In the genomic region with DNA sequence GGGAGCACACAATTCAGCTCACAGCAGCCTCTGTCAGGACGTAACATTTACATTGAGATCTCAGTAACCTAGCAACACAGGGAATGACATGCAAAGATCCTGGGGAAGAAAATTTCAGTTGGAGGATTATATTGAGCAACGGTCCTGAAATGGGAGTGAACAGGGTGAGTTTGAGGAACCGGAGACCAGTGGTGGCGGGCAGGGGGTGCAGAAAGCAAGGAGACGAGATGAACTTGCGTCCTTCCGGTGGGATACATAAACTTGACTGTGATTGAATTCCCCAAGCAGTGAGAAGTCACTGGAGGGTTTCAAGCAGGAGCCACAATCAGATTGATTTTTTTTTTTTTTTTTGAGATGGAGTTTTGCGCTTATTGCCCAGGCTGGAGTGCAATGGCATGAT, we compare ENCODE assay signal across 26 cellular contexts. TPM values are rescaled to one million over a fixed set of nuclear protein-coding genes. Genes with fewer than 3 reads are reported as not detected.
DNase-seq lines count a peak whose midpoint lies in the region; ATAC-seq and TF ChIP-seq lines count a peak whose summit lies in the region.
"Had no signal": no experiment of that assay in that cellular context is flagged by ENCODE, and none has a peak within 500 bp of the region (broad histone marks: within the 10 kb centered on the region; RNA-seq: fewer than 3 reads in every experiment).

No MANE protein-coding gene starts in this region.

- ATAC-seq in GM21723 (IDR thresholded peaks at IDR 0.05; ENCODE audit: unreplicated experiment) (no peak), gastroesophageal sphincter (no peak)
- ATAC-seq: GM12878 had no signal

- H3K56ac ChIP-seq in H9 (ENCODE audit: insufficient read length, low read depth, low read length), result no peak overlapping the region

- no peak overlapping the region for H4K5ac ChIP-seq in H9 (ENCODE audit: insufficient read length, low read depth, low read length)

- no peaks in the 10 kb centered on the region for H3K23me2 ChIP-seq in H9 (ENCODE audit: insufficient read length, low read depth, low read length, poor library complexity, severe bottlenecking)

- H3K4me3 ChIP-seq in gastroesophageal sphincter, result no peak overlapping the region
- H3K4me3 ChIP-seq: BLaER1, GM12878 had no signal

- H2BK5ac ChIP-seq in H9 (ENCODE audit: insufficient read length, low read length), result no peak overlapping the region

- no peak overlapping the region for H3K4me2 ChIP-seq in H9 (ENCODE audit: insufficient read depth, insufficient read length, low read length)
- H3K4me2 ChIP-seq: BLaER1 had no signal

- no peaks in the 10 kb centered on the region for H3K79me2 ChIP-seq in H9 (ENCODE audit: insufficient read depth, low read length)

- no peak for TF ChIP-seq CTCF in H9 (conservative IDR thresholded peaks at IDR 0.05)
- TF ChIP-seq CTCF in neural crest cell (conservative IDR thresholded peaks at IDR 0.05), result no peak
- TF ChIP-seq CTCF in gastroesophageal sphincter (IDR thresholded peaks at IDR 0.05), result no peak

- H3K36me3 Mint-ChIP-seq in H9 (ENCODE audit: insufficient read depth in 1 of 3, low read depth in 3 of 3), result no peaks in the 10 kb centered on the region
- no peaks in the 10 kb centered on the region for H3K36me3 Mint-ChIP-seq in neural crest cell (ENCODE audit: low read depth)
- H3K36me3 Mint-ChIP-seq: CD14-positive monocyte; CD4-positive, alpha-beta memory T cell; CD4-positive, CD25-positive, alpha-beta regulatory T cell; CD8-positive, alpha-beta memory T cell had no signal

- no peak overlapping the region for H3K9ac ChIP-seq in H9 (ENCODE audit: extremely low read depth, insufficient read length, low read length)
- H3K9ac ChIP-seq: BLaER1 had no signal

- H3K4me1 Mint-ChIP-seq in H9 (no peaks in the 10 kb centered on the region), neural crest cell (no peaks in the 10 kb centered on the region)
- H3K4me1 Mint-ChIP-seq: CD14-positive monocyte; CD4-positive, alpha-beta memory T cell; CD4-positive, CD25-positive, alpha-beta regulatory T cell; CD8-positive, alpha-beta memory T cell had no signal

- no peak overlapping the region for H3K4ac ChIP-seq in H9 (ENCODE audit: low read depth, low read length)

- no peak overlapping the region for H3K23ac ChIP-seq in H9 (ENCODE audit: insufficient read length, low read depth, low read length)

- H2BK120ac ChIP-seq in H9 (ENCODE audit: low read depth, low read length, poor library complexity, severe bottlenecking), result no peak overlapping the region

- no peak overlapping the region for H3K14ac ChIP-seq in H9 (ENCODE audit: insufficient read depth, low read length)

- no peak overlapping the region for H2BK15ac ChIP-seq in H9 (ENCODE audit: low read depth, low read length)

- H2BK20ac ChIP-seq in H9 (ENCODE audit: low read depth, low read length, poor library complexity, severe bottlenecking), result no peak overlapping the region

- peak overlapping the region in 1 of 3 experiments; percentile 29; a peak in 1 of 7 replicates for H3K27ac Mint-ChIP-seq in H9
- peak overlapping the region; percentile 52 for H3K27ac Mint-ChIP-seq in neural crest cell (ENCODE audit: unreplicated experiment)
- H3K27ac Mint-ChIP-seq: CD14-positive monocyte; CD4-positive, alpha-beta memory T cell; CD4-positive, CD25-positive, alpha-beta regulatory T cell; CD8-positive, alpha-beta memory T cell had no signal

- no peak overlapping the region for H3K18ac ChIP-seq in H9 (ENCODE audit: insufficient read length, low read depth, low read length)

- no peak overlapping the region for H2AFZ ChIP-seq in H9 (ENCODE audit: low read length)

- no peaks in the 10 kb centered on the region for H3K9me3 ChIP-seq in H9 (ENCODE audit: control insufficient read depth, low read depth, low read length)
- H3K9me3 ChIP-seq in gastroesophageal sphincter, result no peaks in the 10 kb centered on the region
- H3K9me3 ChIP-seq: BE2C, BLaER1 had no signal

- no peaks in the 10 kb centered on the region; the same call in 1 of the 2 replicates for H3K27me3 Mint-ChIP-seq in H9 (ENCODE audit: low read depth)
- H3K27me3 Mint-ChIP-seq in neural crest cell (ENCODE audit: low read depth), result peaks cover 10% of the 10 kb centered on the region
- H3K27me3 Mint-ChIP-seq: CD4-positive, CD25-positive, alpha-beta regulatory T cell; CD8-positive, alpha-beta memory T cell had no signal

- WGBS in H9 (ENCODE audit: extremely low coverage, insufficient read length, low lambda C conversion rate), result no CpG with 5 or more reads among the region's 8 CpGs
- 90 to 93% methylated on average over 8 of the region's 8 CpGs for WGBS in gastroesophageal sphincter (ENCODE audit: low coverage in 1 of 2), 2 donors

- H3K27ac ChIP-seq in H9 (ENCODE audit: insufficient read length, low read depth, low read length) (no peak overlapping the region), gastroesophageal sphincter (no peak overlapping the region)
- H3K27ac ChIP-seq: BLaER1 had no signal

- no peaks in the 10 kb centered on the region for H3K79me1 ChIP-seq in H9 (ENCODE audit: insufficient read depth, low read depth, low read length, poor library complexity, severe bottlenecking)

- no peak overlapping the region for H4K91ac ChIP-seq in H9 (ENCODE audit: insufficient read length, low read depth, low read length)

- no peaks in the 10 kb centered on the region for H4K20me1 ChIP-seq in H9 (ENCODE audit: control insufficient read depth, insufficient read depth, insufficient read length)
- H4K20me1 ChIP-seq: BLaER1 had no signal

- H2BK12ac ChIP-seq in H9 (ENCODE audit: insufficient read length, low read depth, low read length), result no peak overlapping the region

- H3K4me3 Mint-ChIP-seq in H9 (no peak overlapping the region), neural crest cell (no peak overlapping the region)
- H3K4me3 Mint-ChIP-seq: CD14-positive monocyte; CD4-positive, alpha-beta memory T cell; CD4-positive, CD25-positive, alpha-beta regulatory T cell; CD8-positive, alpha-beta memory T cell had no signal

- DNase-seq in H9 (peak; percentile 8), ecto neural progenitor cell (ENCODE audit: low spot score) (peak; percentile 16), neural crest cell (ENCODE audit: low read depth, low spot score) (no peak), erythroblast (lab: John Stamatoyannopoulos, UW) (no peak)
- DNase-seq: 8988T; ACHN; BE2C; C1 segment of cervical spinal cord; CD4-positive, alpha-beta memory T cell; CD4-positive, CD25-positive, alpha-beta regulatory T cell; CD8-positive, alpha-beta memory T cell; COR-L47; DMS 273 treated with DMSO at 0.1 percent for 48 hours; DMS153; DMS53; DMS79; DND-41; EL; GDM1 had no signal

- no peak overlapping the region for H2AK5ac ChIP-seq in H9 (ENCODE audit: insufficient read length, low read length)

- no peak for TF ChIP-seq EP300 in gastroesophageal sphincter (IDR thresholded peaks at IDR 0.05)

- no peaks in the 10 kb centered on the region for H3K9me3 Mint-ChIP-seq in H9
- no peaks in the 10 kb centered on the region for H3K9me3 Mint-ChIP-seq in neural crest cell

- H4K8ac ChIP-seq in H9 (replicated peaks; ENCODE audit: insufficient read length, low read depth, low read length), result no peak overlapping the region

- H3K4me1 ChIP-seq in H9 (ENCODE audit: insufficient read depth, low read length) (no peaks in the 10 kb centered on the region), gastroesophageal sphincter (no peaks in the 10 kb centered on the region)
- H3K4me1 ChIP-seq: BE2C, BLaER1 had no signal

- H3K36me3 ChIP-seq in gastroesophageal sphincter, result no peaks in the 10 kb centered on the region
- H3K36me3 ChIP-seq: BE2C, BLaER1 had no signal

- TF ChIP-seq POLR2A in erythroblast (IDR thresholded peaks at IDR 0.05; ENCODE audit: low read length) (no peak), gastroesophageal sphincter (IDR thresholded peaks at IDR 0.05) (no peak)

- no peak overlapping the region for H3T11ph ChIP-seq in H9 (ENCODE audit: low read length)

- H3K27me3 ChIP-seq in H9 (ENCODE audit: insufficient read depth, low read length) (no peaks in the 10 kb centered on the region), gastroesophageal sphincter (no peaks in the 10 kb centered on the region)
- H3K27me3 ChIP-seq: BE2C, BLaER1 had no signal

RNA-seq across cellular contexts. Expression of a gene that starts 51.5 kb away (rescaled TPM):
- 1.9 and 2.9 TPM in 2 replicates for total RNA-seq in H9 (2021)
- total RNA-seq in neural crest cell, result 1.2 and 1.4 TPM in 2 replicates
- total RNA-seq in gastroesophageal sphincter, result 1 to 10 TPM in 2 of 4 donors, under 1 TPM in 2; 0.31 to 1.5 (median 0.90) TPM
- total RNA-seq: CD4-positive, alpha-beta memory T cell; CD4-positive, CD25-positive, alpha-beta regulatory T cell; CD8-positive, alpha-beta memory T cell; Daoy; G401; GM12878 had no signal

Comparison
In these comparisons a context has a peak if more than half of its experiments do, and no peak if none do; other contexts are left out.
1. DNase-seq: peak in H9 (single experiment) and ecto neural progenitor cell (single experiment); none in neural crest cell (single experiment) and erythroblast (0 of 2).